16 cellular contexts compared by ENCODE assay signal in genomic region chr5:9358961-9359686, GRCh38.
DNase-seq lines count a peak whose midpoint lies in the region; ATAC-seq, FAIRE-seq and TF ChIP-seq lines count a peak whose summit lies in the region.
"Had no signal": no experiment of that assay in that cellular context is flagged by ENCODE, and none has a peak within 500 bp of the region (broad histone marks: within the 10 kb centered on the region; RNA-seq: fewer than 3 reads in every experiment).

No MANE protein-coding gene starts in this region.

- H2AFZ ChIP-seq in astrocyte (ENCODE audit: low read depth, low read length) = no peak overlapping the region
- H2AFZ ChIP-seq: neural progenitor cell had no signal

- H3K9me3 Mint-ChIP-seq in HFFc6 (no peaks in the 10 kb centered on the region), astrocyte (ENCODE audit: unreplicated experiment) (no peaks in the 10 kb centered on the region)
- H3K9me3 Mint-ChIP-seq: neural progenitor cell had no signal

- FAIRE-seq in astrocyte (lab: Jason Lieb, UNC) (peak; percentile 77), urothelium cell line (lab: Jason Lieb, UNC) (peak; percentile 20)
- FAIRE-seq: D721Med had no signal

- no peaks in the 10 kb centered on the region for H3K79me2 ChIP-seq in astrocyte (ENCODE audit: insufficient read depth, low read length)

- no peaks in the 10 kb centered on the region for H3K9me3 ChIP-seq in astrocyte (ENCODE audit: insufficient read depth, low read depth, low read length)
- H3K9me3 ChIP-seq: sigmoid colon had no signal

- no peak for TF ChIP-seq CTCF in HFFc6 (IDR thresholded peaks at IDR 0.05)
- TF ChIP-seq CTCF in astrocyte (IDR thresholded peaks at IDR 0.05; ENCODE audit: insufficient read depth, low read depth, low read length) = no peak
- TF ChIP-seq CTCF in fibroblast of villous mesenchyme (IDR thresholded peaks at IDR 0.05; ENCODE audit: insufficient read depth, low read depth, low read length) = no peak

- no peak overlapping the region for H3K4me3 ChIP-seq in astrocyte (ENCODE audit: insufficient read depth, low read depth, low read length)
- H3K4me3 ChIP-seq in fibroblast of villous mesenchyme (ENCODE audit: low read depth, low read length) = no peak overlapping the region
- H3K4me3 ChIP-seq: lung, neural progenitor cell, sigmoid colon had no signal

- H3K36me3 Mint-ChIP-seq in HFFc6 (ENCODE audit: low read depth) (peaks cover 24% of the 10 kb centered on the region), astrocyte (ENCODE audit: low read depth, unreplicated experiment) (no peaks in the 10 kb centered on the region)

- H3K27me3 Mint-ChIP-seq in HFFc6 (ENCODE audit: insufficient read depth) (peaks cover 2% of the 10 kb centered on the region; the same call in 1 of the 2 replicates), astrocyte (ENCODE audit: low read depth, unreplicated experiment) (peaks cover 3% of the 10 kb centered on the region)

- no peaks in the 10 kb centered on the region for H4K20me1 ChIP-seq in astrocyte (ENCODE audit: insufficient read depth, low read length)

- H3K27ac Mint-ChIP-seq in HFFc6 = peak overlapping the region; percentile 54
- peak overlapping the region; percentile 91 for H3K27ac Mint-ChIP-seq in astrocyte (ENCODE audit: unreplicated experiment)
- H3K27ac Mint-ChIP-seq: neural progenitor cell had no signal

- H3K4me1 ChIP-seq in astrocyte (ENCODE audit: insufficient read depth, low read length) = peaks cover 18% of the 10 kb centered on the region
- H3K4me1 ChIP-seq: neural progenitor cell had no signal

- no peaks in the 10 kb centered on the region for H3K27me3 ChIP-seq in astrocyte (ENCODE audit: insufficient read depth, low read length)
- H3K27me3 ChIP-seq: neural progenitor cell, sigmoid colon had no signal

- DNase-seq in HFFc6 (peak; percentile 82), astrocyte (ENCODE audit: low read depth) (peak; percentile 93), fibroblast of villous mesenchyme (ENCODE audit: low read depth) (peak; percentile 51), urothelium cell line (ENCODE audit: low spot score) (peak; percentile 49), NCI-H510A (lab: John Stamatoyannopoulos, UW) (no peak)
- DNase-seq: activated gamma-delta T cell treated with Interleukin-2 at 50 U/mL for 16 hours; central memory CD4-positive, alpha-beta T cell; NCI-H1048; sigmoid colon; stimulated activated naive CD8-positive, alpha-beta T cell treated with anti-CD3 and anti-CD28 coated beads, Interleukin-15, Interleukin-2, amounts not matched to agents 100 U/mL and 50 U/mL, for 24 hours; WERI-Rb-1 had no signal

- H3K27ac ChIP-seq in astrocyte (ENCODE audit: low read depth, low read length) = peak overlapping the region; percentile 56
- H3K27ac ChIP-seq: neural progenitor cell, WERI-Rb-1 had no signal

- H3K9ac ChIP-seq in astrocyte (ENCODE audit: low read length) = no peak overlapping the region
- H3K9ac ChIP-seq: neural progenitor cell had no signal

- H3K4me2 ChIP-seq in astrocyte (ENCODE audit: low read length) = peak overlapping the region; percentile 65
- H3K4me2 ChIP-seq: neural progenitor cell had no signal

- H3K4me3 Mint-ChIP-seq in HFFc6 (no peak overlapping the region), astrocyte (ENCODE audit: unreplicated experiment) (peak overlapping the region; percentile 66)
- H3K4me3 Mint-ChIP-seq: neural progenitor cell had no signal

- no peaks in the 10 kb centered on the region for H3K36me3 ChIP-seq in astrocyte (ENCODE audit: insufficient read depth, low read length)
- H3K36me3 ChIP-seq: neural progenitor cell, sigmoid colon, WERI-Rb-1 had no signal

- ATAC-seq in GM21526 (IDR thresholded peaks at IDR 0.05; ENCODE audit: low FRiP score, unreplicated experiment) (no peak), HG02642 (IDR thresholded peaks at IDR 0.05; ENCODE audit: poor library complexity, unreplicated experiment) (no peak)
- ATAC-seq: stimulated activated naive CD8-positive, alpha-beta T cell treated with anti-CD3 and anti-CD28 coated beads, Interleukin-15, Interleukin-2, amounts not matched to agents 100 U/mL and 50 U/mL, for 24 hours had no signal

- peaks cover 86% of the 10 kb centered on the region for H3K4me1 Mint-ChIP-seq in HFFc6 (ENCODE audit: low read depth)
- H3K4me1 Mint-ChIP-seq in astrocyte (ENCODE audit: low read depth, unreplicated experiment) = peaks cover 62% of the 10 kb centered on the region
